9 cellular contexts compared by ENCODE assay signal in genomic region chr2:84846041-84846663, GRCh38. TPM values are rescaled to one million over a fixed set of nuclear protein-coding genes. Genes with fewer than 3 reads are reported as not detected.
DNase-seq lines count a peak whose midpoint lies in the region; ATAC-seq, FAIRE-seq and TF ChIP-seq lines count a peak whose summit lies in the region.
"Had no signal": no experiment of that assay in that cellular context is flagged by ENCODE, and none has a peak within 500 bp of the region (broad histone marks: within the 10 kb centered on the region; RNA-seq: fewer than 3 reads in every experiment).

No MANE protein-coding gene starts in this region.

- CTCF ChIA-PET in naive thymus-derived CD4-positive, alpha-beta T cell (lab: Charles Lee): interaction anchor here (0.6 to 2.6 kb wide), 9 partner anchors 12 to 316 kb away, joined by 3 to 21 read pairs (median 4); no protein-coding TSS in a partner anchor

- no peaks in the 10 kb centered on the region for H4K20me1 ChIP-seq in MM.1S (ENCODE audit: insufficient read depth, low read length)

- H2AFZ ChIP-seq in MM.1S (ENCODE audit: low read length): peak overlapping the region; percentile 59

- H3K4me1 ChIP-seq in MM.1S (ENCODE audit: low read length) (peaks cover 21% of the 10 kb centered on the region), ascending aorta (no peaks in the 10 kb centered on the region)
- peaks cover 93 to 98% of the 10 kb centered on the region in 2 donors for H3K4me1 ChIP-seq in naive thymus-derived CD4-positive, alpha-beta T cell (ENCODE audit: control insufficient read depth in 2 of 2, insufficient read depth in 2 of 2, low read length in 2 of 2)

- intact Hi-C loops in ascending aorta (cut with DNase I): no loop called here
- intact Hi-C loops in naive thymus-derived CD4-positive, alpha-beta T cell (cut with micrococcal nuclease): loop anchor here (1.0 to 5.0 kb wide), 14 partner anchors 9 to 194 kb away; partner anchors contain the start of genes TMSB10 (in 2 of the 2) and TRABD2A (in 1 of the 2)

- peak; percentile 90 for FAIRE-seq in D721Med (lab: Jason Lieb, UNC)

- peak; percentile 85 for ATAC-seq in naive thymus-derived CD4-positive, alpha-beta T cell
- no peak for ATAC-seq in HG03342 (IDR thresholded peaks at IDR 0.05; ENCODE audit: unreplicated experiment)
- no peak for ATAC-seq in HG03354 (IDR thresholded peaks at IDR 0.05; ENCODE audit: poor library complexity, severe bottlenecking, unreplicated experiment)
- ATAC-seq in HG02981 (IDR thresholded peaks at IDR 0.05; ENCODE audit: unreplicated experiment): no peak

- H3K4me2 ChIP-seq in MM.1S (ENCODE audit: low read depth, low read length): peak overlapping the region; percentile 45

- H3K4me3 ChIP-seq in MM.1S (ENCODE audit: low read length) (peak overlapping the region; percentile 3; the same call in 1 of the 2 replicates), ascending aorta (no peak overlapping the region)
- H3K4me3 ChIP-seq in naive thymus-derived CD4-positive, alpha-beta T cell (ENCODE audit: low read length): peak overlapping the region; percentile 14

- H3K79me2 ChIP-seq in MM.1S (ENCODE audit: low read length): no peaks in the 10 kb centered on the region

- H3K4me3 Mint-ChIP-seq in naive thymus-derived CD4-positive, alpha-beta T cell: peak overlapping the region; percentile 72 to 87 (median 82)

- no peaks in the 10 kb centered on the region for H3K9me2 ChIP-seq in MM.1S (replicated peaks; ENCODE audit: insufficient read depth, low read length)

- POLR2A ChIA-PET in naive thymus-derived CD4-positive, alpha-beta T cell (lab: Charles Lee): interaction anchor here (0.6 to 13.0 kb wide), 27 partner anchors 10 to 201 kb away, joined by 3 to 261 read pairs (median 5); partner anchors contain the start of genes TMSB10 and TRABD2A

- peaks cover 13 to 64% (median 38%) of the 10 kb centered on the region in 5 donors for H3K36me3 Mint-ChIP-seq in naive thymus-derived CD4-positive, alpha-beta T cell

- H3K27ac ChIP-seq in MM.1S (ENCODE audit: low read length): peak overlapping the region; percentile 75
- peak overlapping the region; percentile 0 to 56 for H3K27ac ChIP-seq in ascending aorta
- peak overlapping the region; percentile 80 for H3K27ac ChIP-seq in naive thymus-derived CD4-positive, alpha-beta T cell (ENCODE audit: low read depth, low read length)

- H3K36me3 ChIP-seq in MM.1S (replicated peaks; ENCODE audit: insufficient read depth, low read length): no peaks in the 10 kb centered on the region
- H3K36me3 ChIP-seq in ascending aorta: no peaks in the 10 kb centered on the region
- H3K36me3 ChIP-seq in naive thymus-derived CD4-positive, alpha-beta T cell (ENCODE audit: control insufficient read depth in 2 of 3, insufficient read depth in 3 of 3, low read length in 3 of 3): peaks cover 0 to 5% (median 0%) of the 10 kb centered on the region in 3 experiments

- no peaks in the 10 kb centered on the region for H3K27me3 ChIP-seq in MM.1S (replicated peaks; ENCODE audit: insufficient read depth, low read length)
- H3K27me3 ChIP-seq in ascending aorta: no peaks in the 10 kb centered on the region
- H3K27me3 ChIP-seq in naive thymus-derived CD4-positive, alpha-beta T cell (ENCODE audit: control insufficient read depth in 2 of 2, insufficient read depth in 2 of 2, low read length in 2 of 2): no peaks in the 10 kb centered on the region

- no peaks in the 10 kb centered on the region for H3K27me3 Mint-ChIP-seq in naive thymus-derived CD4-positive, alpha-beta T cell

- H3K4me1 Mint-ChIP-seq in naive thymus-derived CD4-positive, alpha-beta T cell: peaks cover 77 to 100% (median 92%) of the 10 kb centered on the region in 7 donors

- peaks cover 4% of the 10 kb centered on the region; the same call in 1 of the 2 replicates for H3F3A ChIP-seq in MM.1S (ENCODE audit: insufficient read depth, low read length)

- H3K9ac ChIP-seq in MM.1S (ENCODE audit: low read length): peak overlapping the region; percentile 3; the same call in 1 of the 2 replicates

- peak; percentile 58 for DNase-seq in D721Med (ENCODE audit: insufficient read length, low spot score)
- peak; percentile 81 for DNase-seq in MM.1S
- DNase-seq in ascending aorta (ENCODE audit: low spot score in 2 of 2): peak in 1 of 2 donors; percentile 34
- peak in 7 of 9 donors; percentile 68 to 89 (median 84) for DNase-seq in naive thymus-derived CD4-positive, alpha-beta T cell
- DNase-seq in D341Med (ENCODE audit: low spot score): no peak
- DNase-seq: NCI-H1105 had no signal

- H3K9me3 ChIP-seq in MM.1S (replicated peaks; ENCODE audit: insufficient read depth, low read length) (no peaks in the 10 kb centered on the region), ascending aorta (no peaks in the 10 kb centered on the region)
- H3K9me3 ChIP-seq in naive thymus-derived CD4-positive, alpha-beta T cell (ENCODE audit: control insufficient read depth in 2 of 3, low read length in 3 of 3): no peaks in the 10 kb centered on the region

- H3K27ac Mint-ChIP-seq in naive thymus-derived CD4-positive, alpha-beta T cell: peak overlapping the region in 8 of 9 donors; percentile 94 to 99 (median 97)

- TF ChIP-seq CTCF in D721Med (IDR thresholded peaks at IDR 0.05; ENCODE audit: insufficient read depth, missing control alignments) (no peak), MM.1S (IDR thresholded peaks at IDR 0.05; ENCODE audit: low read length) (no peak), ascending aorta (IDR thresholded peaks at IDR 0.05) (no peak)

- H3K9me3 Mint-ChIP-seq in naive thymus-derived CD4-positive, alpha-beta T cell: peaks cover 0 to 5% (median 0%) of the 10 kb centered on the region in 11 donors

RNA-seq across cellular contexts. Expression of gene TRABD2A, which starts 34.7 kb away (rescaled TPM):
- total RNA-seq in ascending aorta: 1.1 TPM
- 100 to 1,000 TPM in 4 of 5 experiments, 10 to 100 TPM in 1; 75.0 to 288 (median 182) TPM for total RNA-seq in naive thymus-derived CD4-positive, alpha-beta T cell
- polyA plus RNA-seq in naive thymus-derived CD4-positive, alpha-beta T cell: 100 to 1,000 TPM; 119 to 204 TPM

RNA-seq across cellular contexts. Expression of gene TMSB10, which starts 59.3 kb away (rescaled TPM):
- total RNA-seq in ascending aorta: 5,452 TPM
- 1,000 to 10,000 TPM; 1,492 to 5,756 (median 1,578) TPM for total RNA-seq in naive thymus-derived CD4-positive, alpha-beta T cell
- 1,000 to 10,000 TPM; 6,721 to 8,256 TPM for polyA plus RNA-seq in naive thymus-derived CD4-positive, alpha-beta T cell

Comparison
In these comparisons a context has a peak if more than half of its experiments do, and no peak if none do; other contexts are left out.
1. H3K27ac ChIP-seq: peak in every context shown above with its lines; median percentile 80 in naive thymus-derived CD4-positive, alpha-beta T cell; 75 in MM.1S; 28 in ascending aorta.
2. H3K4me3 ChIP-seq: peak in MM.1S (single experiment) and naive thymus-derived CD4-positive, alpha-beta T cell (single experiment); none in ascending aorta (0 of 2).
3. RNA of gene TRABD2A, which starts 34.7 kb away (total RNA-seq): 75.0 to 288 TPM in naive thymus-derived CD4-positive, alpha-beta T cell; 1.1 TPM in ascending aorta (single experiment); every median in the first group is over 10 times any median in the second.